In genomic region chr2:9717886-9718451, GRCh38 we compare ENCODE assay signal across 29 cellular contexts.
"Had no signal": no experiment of that assay in that cellular context is flagged by ENCODE, and none has a peak within 500 bp of the region (broad histone marks: within the 10 kb centered on the region; RNA-seq: fewer than 3 reads in every experiment).

No MANE protein-coding gene starts in this region.

- H3K27me3 ChIP-seq: ascending aorta, cardiac muscle cell, colonic mucosa, gastroesophageal sphincter, hepatocyte, pancreas, uterus had no signal

- H3K4me2 ChIP-seq: hepatocyte had no signal

- H3K27ac ChIP-seq: ascending aorta, cardiac muscle cell, colonic mucosa, gastroesophageal sphincter, hepatocyte, left ventricle myocardium inferior, pancreas, prostate gland, skin epidermis, thoracic aorta, uterus had no signal

- H3K27me3 Mint-ChIP-seq: activated B cell treated with CpG ODN at 0.5 μM for 24 hours; activated CD8-positive, alpha-beta memory T cell treated with anti-CD3 and anti-CD28 coated beads, Interleukin-2, amount 10 ng/mL, durations not matched to agents 7 days and 5 days; brain; stimulated activated naive CD8-positive, alpha-beta T cell treated with anti-CD3 and anti-CD28 coated beads, Interleukin-15, Interleukin-2, amounts not matched to agents 100 ng/mL and 50 ng/mL, for 24 hours had no signal

- H3K9me3 ChIP-seq: ascending aorta, colonic mucosa, gastroesophageal sphincter, left ventricle myocardium inferior, mucosa of descending colon, pancreas, prostate gland, thoracic aorta, uterus had no signal

- H3K27ac Mint-ChIP-seq: activated B cell treated with CpG ODN at 0.5 μM for 24 hours; activated CD8-positive, alpha-beta memory T cell treated with anti-CD3 and anti-CD28 coated beads, Interleukin-2, amount 10 ng/mL, durations not matched to agents 7 days and 5 days; activated CD8-positive, alpha-beta T cell treated with anti-CD3 and anti-CD28 coated beads, Interleukin-2, amount 10 ng/mL, durations not matched to agents 7 days and 5 days; activated naive CD8-positive, alpha-beta T cell treated with anti-CD3 and anti-CD28 coated beads, Interleukin-2, amount 10 ng/mL, durations not matched to agents 7 days and 5 days; brain; stimulated activated naive CD8-positive, alpha-beta T cell treated with anti-CD3 and anti-CD28 coated beads, Interleukin-15, Interleukin-2, amounts not matched to agents 100 ng/mL and 50 ng/mL, for 24 hours; T-helper 2 cell treated with Interferon-gamma antibody and Interleukin-4, amounts not matched to agents 5 μg/mL and 100 μg/mL, for 36 hours had no signal

- DNase-seq: activated B cell treated with CpG ODN at 0.5 μM for 24 hours; activated CD4-positive, alpha-beta T cell treated with anti-CD3 and anti-CD28 coated beads, Interleukin-2, amount 50 U/mL, for 1 hour; activated CD8-positive, alpha-beta memory T cell treated with anti-CD3 and anti-CD28 coated beads, Interleukin-2, amount 10 ng/mL, durations not matched to agents 7 days and 5 days; activated CD8-positive, alpha-beta T cell treated with anti-CD3 and anti-CD28 coated beads, Interleukin-2, amount 10 ng/mL, durations not matched to agents 7 days and 5 days; activated naive CD4-positive, alpha-beta T cell treated with Interleukin-2 at 50 U/mL for 16 hours; activated naive CD8-positive, alpha-beta T cell treated with anti-CD3 and anti-CD28 coated beads, Interleukin-2, amount 10 ng/mL, durations not matched to agents 7 days and 5 days; activated T-cell treated with anti-CD3 and anti-CD28 coated beads, Interleukin-2, amount 50 U/mL, for 48 hours; cerebellar nuclear complex; colonic mucosa; islet precursor cell; left ventricle myocardium inferior; mucosa of descending colon; nucleus accumbens; pancreas; retina; stimulated activated CD4-positive, alpha-beta T cell treated with anti-CD3 and anti-CD28 coated beads, Interleukin-12 subunit alpha, Interleukin-12 subunit beta, amount 100 ng/mL, for 4 hours; stimulated activated CD4-positive, alpha-beta T cell treated with anti-CD3 and anti-CD28 coated beads, Interleukin-4, amount 100 ng/mL, for 1 hour; trophoblast cell; uterus had no signal

- H3K36me3 ChIP-seq: ascending aorta, cardiac muscle cell, colonic mucosa, gastroesophageal sphincter, left ventricle myocardium inferior, pancreas, prostate gland, thoracic aorta, uterus had no signal

- H3K9me3 Mint-ChIP-seq: activated B cell treated with CpG ODN at 0.5 μM for 24 hours; activated naive CD8-positive, alpha-beta T cell treated with anti-CD3 and anti-CD28 coated beads, Interleukin-2, amount 10 ng/mL, durations not matched to agents 7 days and 5 days; brain; stimulated activated naive CD8-positive, alpha-beta T cell treated with anti-CD3 and anti-CD28 coated beads, Interleukin-15, Interleukin-2, amounts not matched to agents 100 ng/mL and 50 ng/mL, for 24 hours; T-helper 2 cell treated with Interferon-gamma antibody and Interleukin-4, amounts not matched to agents 5 μg/mL and 100 μg/mL, for 36 hours had no signal

- H3K36me3 Mint-ChIP-seq: activated CD8-positive, alpha-beta memory T cell treated with anti-CD3 and anti-CD28 coated beads, Interleukin-2, amount 10 ng/mL, durations not matched to agents 7 days and 5 days; activated naive CD8-positive, alpha-beta T cell treated with anti-CD3 and anti-CD28 coated beads, Interleukin-2, amount 10 ng/mL, durations not matched to agents 7 days and 5 days; brain had no signal

- H3K4me1 ChIP-seq: ascending aorta, colonic mucosa, gastroesophageal sphincter, left ventricle myocardium inferior, pancreas, prostate gland, uterus had no signal

- H3K4me3 Mint-ChIP-seq: activated B cell treated with CpG ODN at 0.5 μM for 24 hours; activated CD8-positive, alpha-beta memory T cell treated with anti-CD3 and anti-CD28 coated beads, Interleukin-2, amount 10 ng/mL, durations not matched to agents 7 days and 5 days; activated CD8-positive, alpha-beta T cell treated with anti-CD3 and anti-CD28 coated beads, Interleukin-2, amount 10 ng/mL, durations not matched to agents 7 days and 5 days; activated naive CD8-positive, alpha-beta T cell treated with anti-CD3 and anti-CD28 coated beads, Interleukin-2, amount 10 ng/mL, durations not matched to agents 7 days and 5 days; brain; stimulated activated naive CD8-positive, alpha-beta T cell treated with anti-CD3 and anti-CD28 coated beads, Interleukin-15, Interleukin-2, amounts not matched to agents 100 ng/mL and 50 ng/mL, for 24 hours; T-helper 2 cell treated with Interferon-gamma antibody and Interleukin-4, amounts not matched to agents 5 μg/mL and 100 μg/mL, for 36 hours had no signal

- H3K4me3 ChIP-seq: ascending aorta, cardiac muscle cell, colonic mucosa, gastroesophageal sphincter, hepatocyte, left ventricle myocardium inferior, mucosa of descending colon, pancreas, prostate gland, skin epidermis, thoracic aorta, uterus had no signal
